In genomic region chr16:20899503-20900298, GRCh38 we compare ENCODE assay signal across 1 cellular context.
TF ChIP-seq lines count a peak whose summit lies in the region.

No MANE protein-coding gene starts in this region.

TF ChIP-seq in HepG2, 621 proteins besides CTCF, POLR2A, EP300 and RAD21 (continued from another document):
- TF ChIP-seq, protein P1, sequence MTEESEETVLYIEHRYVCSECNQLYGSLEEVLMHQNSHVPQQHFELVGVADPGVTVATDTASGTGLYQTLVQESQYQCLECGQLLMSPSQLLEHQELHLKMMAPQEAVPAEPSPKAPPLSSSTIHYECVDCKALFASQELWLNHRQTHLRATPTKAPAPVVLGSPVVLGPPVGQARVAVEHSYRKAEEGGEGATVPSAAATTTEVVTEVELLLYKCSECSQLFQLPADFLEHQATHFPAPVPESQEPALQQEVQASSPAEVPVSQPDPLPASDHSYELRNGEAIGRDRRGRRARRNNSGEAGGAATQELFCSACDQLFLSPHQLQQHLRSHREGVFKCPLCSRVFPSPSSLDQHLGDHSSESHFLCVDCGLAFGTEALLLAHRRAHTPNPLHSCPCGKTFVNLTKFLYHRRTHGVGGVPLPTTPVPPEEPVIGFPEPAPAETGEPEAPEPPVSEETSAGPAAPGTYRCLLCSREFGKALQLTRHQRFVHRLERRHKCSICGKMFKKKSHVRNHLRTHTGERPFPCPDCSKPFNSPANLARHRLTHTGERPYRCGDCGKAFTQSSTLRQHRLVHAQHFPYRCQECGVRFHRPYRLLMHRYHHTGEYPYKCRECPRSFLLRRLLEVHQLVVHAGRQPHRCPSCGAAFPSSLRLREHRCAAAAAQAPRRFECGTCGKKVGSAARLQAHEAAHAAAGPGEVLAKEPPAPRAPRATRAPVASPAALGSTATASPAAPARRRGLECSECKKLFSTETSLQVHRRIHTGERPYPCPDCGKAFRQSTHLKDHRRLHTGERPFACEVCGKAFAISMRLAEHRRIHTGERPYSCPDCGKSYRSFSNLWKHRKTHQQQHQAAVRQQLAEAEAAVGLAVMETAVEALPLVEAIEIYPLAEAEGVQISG (CRISPR knock-in tag; IDR thresholded peaks at IDR 0.05), result peak; percentile 59
- TF ChIP-seq PHF21A (CRISPR knock-in tag; IDR thresholded peaks at IDR 0.05) (peak; percentile 74), SOX13 (IDR thresholded peaks at IDR 0.05) (peak; percentile 41; the same call in 1 of the 2 replicates), SOX13 (CRISPR knock-in tag; conservative IDR thresholded peaks at IDR 0.05 in 1 of 2, IDR thresholded peaks at IDR 0.05 in 1 of 2) (peak in 1 of 2 experiments; percentile 44; a peak in 1 of 4 replicates), ZNF646 (CRISPR knock-in tag; IDR thresholded peaks at IDR 0.05) (no peak), NR2F6 (IDR thresholded peaks at IDR 0.05) (0 out of 2 replicates have a peak, but pooled peaks have one; percentile 35), NR2F6 (CRISPR knock-in tag; IDR thresholded peaks at IDR 0.05) (peak; percentile 68; the same call in 1 of the 2 replicates), ZNF747 (CRISPR knock-in tag; IDR thresholded peaks at IDR 0.05; ENCODE audit: borderline replicate concordance) (peak; percentile 35; the same call in 1 of the 2 replicates), NFATC3 (CRISPR knock-in tag; IDR thresholded peaks at IDR 0.05) (no peak), SRSF1 (optimal IDR thresholded peaks at IDR 0.05; ENCODE audit: low read depth, low read length) (peak; percentile 60), SP5 (CRISPR knock-in tag; IDR thresholded peaks at IDR 0.05; ENCODE audit: borderline replicate concordance, low read depth) (peak; percentile 64; the same call in 1 of the 2 replicates), MIER2 (CRISPR knock-in tag; IDR thresholded peaks at IDR 0.05) (no peak), ZNF225 (CRISPR knock-in tag; IDR thresholded peaks at IDR 0.05) (peak; percentile 85), TBX2 (CRISPR knock-in tag; IDR thresholded peaks at IDR 0.05; ENCODE audit: borderline replicate concordance) (peak; percentile 91), KDM5B (CRISPR knock-in tag; IDR thresholded peaks at IDR 0.05; ENCODE audit: borderline replicate concordance) (no peak), CREB3 (CRISPR knock-in tag; IDR thresholded peaks at IDR 0.05) (no peak), PLRG1 (conservative IDR thresholded peaks at IDR 0.05) (no peak), MYNN (CRISPR knock-in tag; IDR thresholded peaks at IDR 0.05; ENCODE audit: low read depth) (peak; percentile 31; the same call in 1 of the 2 replicates), EZH2 (conservative IDR thresholded peaks at IDR 0.05; ENCODE audit: low read depth, low read length) (no peak), RBFOX2 (IDR thresholded peaks at IDR 0.05; ENCODE audit: low read depth, low read length) (0 out of 2 replicates have a peak, but pooled peaks have one; percentile 41), ZUFSP (CRISPR knock-in tag; IDR thresholded peaks at IDR 0.05; ENCODE audit: borderline replicate concordance) (no peak), PITX1 (CRISPR knock-in tag; IDR thresholded peaks at IDR 0.05) (peak; percentile 78), SP2 (CRISPR knock-in tag; IDR thresholded peaks at IDR 0.05) (no peak), ARHGAP35 (CRISPR knock-in tag; IDR thresholded peaks at IDR 0.05; ENCODE audit: borderline replicate concordance) (0 out of 2 replicates have a peak, but pooled peaks have one; percentile 76), TEAD3 (CRISPR knock-in tag; optimal IDR thresholded peaks at IDR 0.05; ENCODE audit: borderline replicate concordance) (peak; percentile 76), PHF20 (CRISPR knock-in tag; IDR thresholded peaks at IDR 0.05) (peak; percentile 11; the same call in 1 of the 2 replicates), MEIS2 (CRISPR knock-in tag; IDR thresholded peaks at IDR 0.05) (no peak), WIZ (CRISPR knock-in tag; IDR thresholded peaks at IDR 0.05) (no peak), MLXIP (CRISPR knock-in tag; IDR thresholded peaks at IDR 0.05; ENCODE audit: borderline replicate concordance) (no peak), GATAD2A (CRISPR knock-in tag; IDR thresholded peaks at IDR 0.05) (peak; percentile 69; the same call in 1 of the 2 replicates), SNRNP70 (IDR thresholded peaks at IDR 0.05; ENCODE audit: low read depth, low read length) (no peak), ISL2 (CRISPR knock-in tag; IDR thresholded peaks at IDR 0.05) (0 out of 2 replicates have a peak, but pooled peaks have one; percentile 50), SMARCE1 (IDR thresholded peaks at IDR 0.05; ENCODE audit: borderline replicate concordance) (no peak), ZSCAN20 (CRISPR knock-in tag; IDR thresholded peaks at IDR 0.05; ENCODE audit: borderline replicate concordance) (no peak), SNAI1 (CRISPR knock-in tag; IDR thresholded peaks at IDR 0.05; ENCODE audit: borderline replicate concordance) (no peak)
- TF ChIP-seq, protein P2, sequence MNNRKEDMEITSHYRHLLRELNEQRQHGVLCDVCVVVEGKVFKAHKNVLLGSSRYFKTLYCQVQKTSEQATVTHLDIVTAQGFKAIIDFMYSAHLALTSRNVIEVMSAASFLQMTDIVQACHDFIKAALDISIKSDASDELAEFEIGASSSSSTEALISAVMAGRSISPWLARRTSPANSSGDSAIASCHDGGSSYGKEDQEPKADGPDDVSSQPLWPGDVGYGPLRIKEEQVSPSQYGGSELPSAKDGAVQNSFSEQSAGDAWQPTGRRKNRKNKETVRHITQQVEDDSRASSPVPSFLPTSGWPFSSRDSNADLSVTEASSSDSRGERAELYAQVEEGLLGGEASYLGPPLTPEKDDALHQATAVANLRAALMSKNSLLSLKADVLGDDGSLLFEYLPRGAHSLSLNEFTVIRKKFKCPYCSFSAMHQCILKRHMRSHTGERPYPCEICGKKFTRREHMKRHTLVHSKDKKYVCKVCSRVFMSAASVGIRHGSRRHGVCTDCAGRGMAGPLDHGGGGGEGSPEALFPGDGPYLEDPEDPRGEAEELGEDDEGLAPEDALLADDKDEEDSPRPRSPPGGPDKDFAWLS (CRISPR knock-in tag; IDR thresholded peaks at IDR 0.05; ENCODE audit: borderline replicate concordance), result 0 out of 2 replicates have a peak, but pooled peaks have one; percentile 53
- TF ChIP-seq, protein P3, sequence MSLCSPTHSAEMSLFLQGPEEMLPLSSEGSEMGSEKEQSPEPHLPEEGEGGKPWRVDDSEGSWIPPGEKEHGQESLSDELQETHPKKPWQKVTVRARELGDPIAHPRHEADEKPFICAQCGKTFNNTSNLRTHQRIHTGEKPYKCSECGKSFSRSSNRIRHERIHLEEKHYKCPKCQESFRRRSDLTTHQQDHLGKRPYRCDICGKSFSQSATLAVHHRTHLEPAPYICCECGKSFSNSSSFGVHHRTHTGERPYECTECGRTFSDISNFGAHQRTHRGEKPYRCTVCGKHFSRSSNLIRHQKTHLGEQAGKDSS (CRISPR knock-in tag; IDR thresholded peaks at IDR 0.05; ENCODE audit: borderline replicate concordance, low read depth), result no peak
- TF ChIP-seq, protein P4, sequence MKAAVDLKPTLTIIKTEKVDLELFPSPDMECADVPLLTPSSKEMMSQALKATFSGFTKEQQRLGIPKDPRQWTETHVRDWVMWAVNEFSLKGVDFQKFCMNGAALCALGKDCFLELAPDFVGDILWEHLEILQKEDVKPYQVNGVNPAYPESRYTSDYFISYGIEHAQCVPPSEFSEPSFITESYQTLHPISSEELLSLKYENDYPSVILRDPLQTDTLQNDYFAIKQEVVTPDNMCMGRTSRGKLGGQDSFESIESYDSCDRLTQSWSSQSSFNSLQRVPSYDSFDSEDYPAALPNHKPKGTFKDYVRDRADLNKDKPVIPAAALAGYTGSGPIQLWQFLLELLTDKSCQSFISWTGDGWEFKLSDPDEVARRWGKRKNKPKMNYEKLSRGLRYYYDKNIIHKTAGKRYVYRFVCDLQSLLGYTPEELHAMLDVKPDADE (CRISPR knock-in tag; IDR thresholded peaks at IDR 0.05), result no peak
